ENCODE assay signal across 14 cellular contexts in the genomic region with DNA sequence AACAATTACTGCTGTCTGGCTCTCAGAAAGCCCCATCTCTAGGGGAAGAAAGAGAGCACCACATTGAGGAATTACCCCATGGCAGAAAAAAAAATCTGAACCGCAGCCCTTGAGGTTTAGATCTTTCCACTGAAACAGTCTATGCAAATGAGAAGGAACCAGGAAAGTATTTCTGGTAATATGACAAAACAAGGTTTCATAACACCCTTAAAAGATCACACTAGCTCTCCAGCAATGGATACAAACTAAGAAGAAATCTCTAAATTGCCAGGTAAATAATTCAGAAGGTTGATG.
DNase-seq lines count a peak whose midpoint lies in the region; ATAC-seq lines count a peak whose summit lies in the region.
"Had no signal": no experiment of that assay in that cellular context is flagged by ENCODE, and none has a peak within 500 bp of the region (broad histone marks: within the 10 kb centered on the region; RNA-seq: fewer than 3 reads in every experiment).

No MANE protein-coding gene starts in this region.

- in situ Hi-C loops in HAP-1 (cut with MboI; ENCODE audit: low sequenced_read_pairs): no loop called here

- no peak overlapping the region for H3K4me3 ChIP-seq in HAP-1

- DNase-seq in T-helper 9 cell (no peak), dermis blood vessel endothelial cell (no peak), HAP-1 (ENCODE audit: low spot score in 2 of 2) (no peak), C1 segment of cervical spinal cord (lab: John Stamatoyannopoulos, UW) (no peak)
- DNase-seq: DND-41, erythroblast, hippocampal formation, NCI-H1417 treated with DMSO at 0.1 percent for 48 hours, NCI-H510A had no signal

- no peaks in the 10 kb centered on the region for H3K9me3 ChIP-seq in HAP-1

- H3K4me1 ChIP-seq in HAP-1: no peaks in the 10 kb centered on the region; the same call in 1 of the 2 replicates

- no peaks in the 10 kb centered on the region for H3K36me3 ChIP-seq in HAP-1 (replicated peaks)

- ATAC-seq in GM18870 (IDR thresholded peaks at IDR 0.05; ENCODE audit: unreplicated experiment): peak; percentile 82
- peak; percentile 78 for ATAC-seq in GM21576 (IDR thresholded peaks at IDR 0.05; ENCODE audit: unreplicated experiment)
- ATAC-seq in HG03039 (IDR thresholded peaks at IDR 0.05; ENCODE audit: unreplicated experiment): peak; percentile 63
- peak; percentile 62 for ATAC-seq in HG03575 (IDR thresholded peaks at IDR 0.05; ENCODE audit: extremely low read depth, insufficient number of reproducible peaks, low FRiP score, unreplicated experiment)
- ATAC-seq: activated CD4-positive, CD25-positive, alpha-beta regulatory T cell treated with anti-CD3 and anti-CD28 coated beads, Interleukin-2, amount 50 U/mL, for 24 hours had no signal

- no peaks in the 10 kb centered on the region for H3K27me3 ChIP-seq in HAP-1 (ENCODE audit: low read depth)
